Comparison of ENCODE assay signal across 17 cellular contexts in genomic region chr7:8908889-8909288, GRCh38.
"Had no signal": no experiment of that assay in that cellular context is flagged by ENCODE, and none has a peak within 500 bp of the region (broad histone marks: within the 10 kb centered on the region; RNA-seq: fewer than 3 reads in every experiment).

No MANE protein-coding gene starts in this region.

- H3K4me3 ChIP-seq: esophagus muscularis mucosa, heart right ventricle, neural progenitor cell, tibial nerve, uterus had no signal

- H3K27ac ChIP-seq: esophagus muscularis mucosa, heart right ventricle, neural progenitor cell, tibial nerve, uterus had no signal

- H3K27me3 ChIP-seq: esophagus muscularis mucosa, heart right ventricle, neural progenitor cell, tibial nerve, uterus had no signal

- DNase-seq: activated CD4-positive, alpha-beta T cell treated with anti-CD3 and anti-CD28 coated beads, Interleukin-2, amount 50 U/mL, for 4 hours; activated gamma-delta T cell treated with Interleukin-2 at 50 U/mL for 16 hours; activated T-cell treated with anti-CD3 and anti-CD28 coated beads for 4 hours; cerebellar nuclear complex; cortex of kidney; heart right ventricle; immature natural killer cell; kidney glomerular epithelial cell; mesenchymal stem cell; naive thymus-derived CD4-positive, alpha-beta T cell; stimulated activated CD8-positive, alpha-beta memory T cell treated with anti-CD3 and anti-CD28 coated beads, Interleukin-4, amount 100 ng/mL, for 48 hours; stimulated activated naive CD4-positive, alpha-beta T cell treated with Interleukin-2 at 50 U/mL for 16 hours; substantia nigra; uterus had no signal

- ATAC-seq: heart right ventricle; naive thymus-derived CD4-positive, alpha-beta T cell had no signal

- H3K36me3 ChIP-seq: esophagus muscularis mucosa, heart right ventricle, neural progenitor cell, tibial nerve, uterus had no signal

- H3K9me3 ChIP-seq: esophagus muscularis mucosa, heart right ventricle, tibial nerve, uterus had no signal

- H3K4me1 ChIP-seq: esophagus muscularis mucosa, heart right ventricle, tibial nerve, uterus had no signal
